Comparison of ENCODE assay signal across 8 cellular contexts in the genomic region with DNA sequence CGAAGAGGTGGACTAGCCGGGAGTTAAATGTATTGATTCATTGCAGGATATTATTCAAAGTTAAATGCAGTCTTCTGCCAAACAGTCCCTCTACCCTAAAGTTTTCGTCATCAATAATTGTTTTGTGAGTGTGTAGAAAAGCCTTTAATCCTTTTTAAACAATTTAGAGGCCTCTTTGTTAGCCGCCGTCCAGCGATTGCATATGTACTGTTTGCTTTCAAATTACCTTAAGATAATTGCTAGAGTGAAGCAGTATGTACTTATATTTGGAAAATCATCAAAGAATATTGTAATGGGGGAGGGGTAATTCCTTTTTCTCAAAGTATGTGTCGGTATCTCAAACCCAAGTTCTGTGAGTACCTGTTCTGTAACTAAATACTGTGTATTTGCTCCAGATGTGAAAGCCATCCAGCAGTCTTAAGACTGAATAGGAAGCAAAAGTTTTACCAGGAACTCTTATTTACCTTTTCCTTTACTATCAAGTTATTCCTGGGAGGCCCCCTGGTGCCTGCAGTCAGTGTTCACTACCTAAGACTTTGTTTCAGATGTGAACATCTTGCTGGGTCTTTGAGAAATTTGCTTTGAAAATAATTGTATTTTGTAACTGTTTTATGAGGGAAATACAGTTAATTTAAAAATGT. TPM values are rescaled to one million over a fixed set of nuclear protein-coding genes. Genes with fewer than 3 reads are reported as not detected.
DNase-seq lines count a peak whose midpoint lies in the region; ATAC-seq and TF ChIP-seq lines count a peak whose summit lies in the region.

No MANE protein-coding gene starts in this region.

- TF ChIP-seq POLR2A in esophagus muscularis mucosa (IDR thresholded peaks at IDR 0.05; ENCODE audit: low read depth): no peak

- H3K9me3 ChIP-seq in cardiac muscle cell (ENCODE audit: low read depth): no peaks in the 10 kb centered on the region
- H3K9me3 ChIP-seq in esophagus muscularis mucosa: no peaks in the 10 kb centered on the region
- no peaks in the 10 kb centered on the region for H3K9me3 ChIP-seq in thymus (ENCODE audit: control insufficient read depth)

- no peaks in the 10 kb centered on the region for H3K27me3 Mint-ChIP-seq in naive B cell

- DNase-seq in cardiac muscle cell (ENCODE audit: low read depth in 1 of 2, low spot score in 1 of 2) (peak; percentile 76 to 79), Right ventricle myocardium inferior (ENCODE audit: missing footprints) (no peak), NCI-H446 (lab: John Stamatoyannopoulos, UW) (peak; percentile 12 to 23), esophagus muscularis mucosa (ENCODE audit: extremely low spot score) (no peak), naive B cell (peak; percentile 21)
- peak; percentile 50 for DNase-seq in activated CD8-positive, alpha-beta memory T cell treated with anti-CD3 and anti-CD28 coated beads, Interleukin-2, amount 50 U/mL, for 4 hours

- H3K27ac ChIP-seq in cardiac muscle cell (peak overlapping the region; percentile 98), esophagus muscularis mucosa (replicated peaks in 1 of 4) (peak overlapping the region; percentile 94 to 100 (median 100)), thymus (ENCODE audit: low read depth) (peak overlapping the region; percentile 66)

- H3K36me3 Mint-ChIP-seq in naive B cell: no peaks in the 10 kb centered on the region

- TF ChIP-seq EP300 in esophagus muscularis mucosa (IDR thresholded peaks at IDR 0.05): no peak

- H3K4me3 ChIP-seq in cardiac muscle cell (peak overlapping the region; percentile 85), esophagus muscularis mucosa (peak overlapping the region; percentile 72 to 96 (median 95)), thymus (ENCODE audit: low read length) (peak overlapping the region; percentile 96)

- WGBS in esophagus muscularis mucosa: under 1% methylated on average over 7 of the region's 7 CpGs
- 2% methylated on average over 7 of the region's 7 CpGs for WGBS in thymus

- H3K36me3 ChIP-seq in cardiac muscle cell: no peaks in the 10 kb centered on the region
- H3K36me3 ChIP-seq in esophagus muscularis mucosa: no peaks in the 10 kb centered on the region
- H3K36me3 ChIP-seq in thymus (ENCODE audit: control insufficient read depth, insufficient read depth): peaks cover 3% of the 10 kb centered on the region

- peak overlapping the region; percentile 97 to 99 (median 98) for H3K27ac Mint-ChIP-seq in naive B cell

- peak overlapping the region; percentile 92 to 99 (median 97) for H3K4me3 Mint-ChIP-seq in naive B cell

- TF ChIP-seq CTCF in cardiac muscle cell (IDR thresholded peaks at IDR 0.05; ENCODE audit: low read depth, low read length): peak; percentile 73
- TF ChIP-seq CTCF in esophagus muscularis mucosa (IDR thresholded peaks at IDR 0.05): peak; percentile 60 to 66 (median 62)

- peaks cover 45% of the 10 kb centered on the region for H3K4me1 ChIP-seq in cardiac muscle cell (ENCODE audit: low read depth)
- peaks cover 57 to 72% (median 58%) of the 10 kb centered on the region in 4 donors for H3K4me1 ChIP-seq in esophagus muscularis mucosa
- H3K4me1 ChIP-seq in thymus (ENCODE audit: control insufficient read depth, insufficient read depth, low read length): no peaks in the 10 kb centered on the region

- intact Hi-C loops in Right ventricle myocardium inferior (cut with DNase I) (loop anchor here (5.0 kb wide), 2 partner anchors 71 to 126 kb away; no protein-coding TSS in a partner anchor), esophagus muscularis mucosa (cut with DNase I) (loop anchor here (5.0 kb wide), 1 partner anchor 186 kb away; no protein-coding TSS in a partner anchor)

- H3K4me1 Mint-ChIP-seq in naive B cell: peaks cover 47 to 61% (median 54%) of the 10 kb centered on the region in 3 donors

- H3K27me3 ChIP-seq in cardiac muscle cell (no peaks in the 10 kb centered on the region), esophagus muscularis mucosa (no peaks in the 10 kb centered on the region), thymus (ENCODE audit: control insufficient read depth, insufficient read depth) (no peaks in the 10 kb centered on the region)

- no peaks in the 10 kb centered on the region for H3K9me3 Mint-ChIP-seq in naive B cell

- no peak for ATAC-seq in Right ventricle myocardium inferior
- ATAC-seq in naive B cell (ENCODE audit: low read depth in 2 of 2): no peak
- no peak for ATAC-seq in HG03095 (IDR thresholded peaks at IDR 0.05; ENCODE audit: unreplicated experiment)

RNA-seq across cellular contexts. Expression of gene PPP1CB, which starts 1.5 kb away (rescaled TPM):
- total RNA-seq in cardiac muscle cell (131 and 161 TPM in 2 replicates), Right ventricle myocardium inferior (397 TPM), esophagus muscularis mucosa (1,000 to 10,000 TPM in 1 of 4 donors, 100 to 1,000 TPM in 3; 658 to 1,191 (median 759) TPM)
- polyA plus RNA-seq in cardiac muscle cell (140 and 198 TPM in 2 replicates), naive B cell (ENCODE audit: low read depth in 6 of 6) (10 to 100 TPM; 62.4 to 93.3 (median 86.9) TPM), thymus (153 TPM)

RNA-seq across cellular contexts. Expression of gene SPDYA, which starts 57.5 kb away (rescaled TPM):
- total RNA-seq in cardiac muscle cell (0.21 and 1.4 TPM in 2 replicates), Right ventricle myocardium inferior (0.35 TPM), esophagus muscularis mucosa (1 to 10 TPM in 2 of 4 donors, under 1 TPM in 2; 0.33 to 3.0 (median 0.91) TPM)
- polyA plus RNA-seq in cardiac muscle cell (1.3 and 2.1 TPM in 2 replicates), naive B cell (ENCODE audit: low read depth in 6 of 6) (under 1 TPM in 3 of 6 donors, not detected in 3; 0.29 to 0.41 (median 0.37) TPM), thymus (0.21 TPM)

Comparison
In these comparisons a context has a peak if more than half of its experiments do, and no peak if none do; other contexts are left out.
1. DNase-seq: peak in cardiac muscle cell (2 of 2), NCI-H446 (2 of 2), activated CD8-positive, alpha-beta memory T cell treated with anti-CD3 and anti-CD28 coated beads, Interleukin-2, amount 50 U/mL, for 4 hours (single experiment) and naive B cell (single experiment); none in Right ventricle myocardium inferior (single experiment) and esophagus muscularis mucosa (single experiment).
2. Peak in every context shown above with its lines, with median percentiles within 50 percentile points of each other: H3K27ac ChIP-seq and H3K4me3 ChIP-seq.